28 cellular contexts compared by ENCODE assay signal in genomic region chrX:94329182-94329581, GRCh38.
"Had no signal": no experiment of that assay in that cellular context is flagged by ENCODE, and none has a peak within 500 bp of the region (broad histone marks: within the 10 kb centered on the region; RNA-seq: fewer than 3 reads in every experiment).

No MANE protein-coding gene starts in this region.

- ATAC-seq: activated CD8-positive, alpha-beta T cell treated with anti-CD3 and anti-CD28 coated beads for 36 hours; activated naive CD8-positive, alpha-beta T cell treated with anti-CD3 and anti-CD28 coated beads, Interleukin-2, amount 50 U/mL, for 24 hours; activated T-cell treated with anti-CD3 and anti-CD28 coated beads, Interleukin-2, amount 50 U/mL, for 4 hours had no signal

- H3K36me3 ChIP-seq: ascending aorta, cardiac muscle cell had no signal

- FAIRE-seq: bronchial epithelial cell, TTC549 had no signal

- H3K9me3 ChIP-seq: ascending aorta had no signal

- H3K27me3 ChIP-seq: ascending aorta, cardiac muscle cell had no signal

- H3K4me1 ChIP-seq: ascending aorta had no signal

- H3K4me3 ChIP-seq: ascending aorta, cardiac muscle cell had no signal

- H3K27ac ChIP-seq: ascending aorta, cardiac muscle cell, VCaP had no signal

- DNase-seq: activated B cell treated with CpG ODN at 0.5 μM for 24 hours; activated CD4-positive, alpha-beta memory T cell treated with anti-CD3 and anti-CD28 coated beads for 36 hours; activated CD4-positive, alpha-beta T cell treated with anti-CD3 and anti-CD28 coated beads for 4 hours; activated CD4-positive, alpha-beta T cell treated with anti-CD3 and anti-CD28 coated beads, Interleukin-2, amount 10 ng/mL, durations not matched to agents 24 days and 14 days; activated CD4-positive, alpha-beta T cell treated with anti-CD3 and anti-CD28 coated beads, Interleukin-2, amount 50 U/mL, for 1 hour; activated CD4-positive, alpha-beta T cell treated with anti-CD3 and anti-CD28 coated beads, Interleukin-2, amount 50 U/mL, for 4 hours; activated CD4-positive, CD25-positive, alpha-beta regulatory T cell treated with anti-CD3 and anti-CD28 coated beads, Interleukin-2, amount 50 U/mL, for 72 hours; activated CD8-positive, alpha-beta memory T cell treated with anti-CD3 and anti-CD28 coated beads, Interleukin-2, amount 50 U/mL, for 4 hours; activated CD8-positive, alpha-beta T cell treated with anti-CD3 and anti-CD28 coated beads for 36 hours; activated effector memory CD4-positive, alpha-beta T cell treated with Interleukin-2 at 50 U/mL for 16 hours; activated gamma-delta T cell; activated naive CD4-positive, alpha-beta T cell treated with anti-CD3 and anti-CD28 coated beads, Interleukin-2, amount 10 ng/mL, durations not matched to agents 7 days and 5 days; activated naive CD4-positive, alpha-beta T cell treated with Interleukin-2 at 50 U/mL for 16 hours; activated naive CD8-positive, alpha-beta T cell treated with anti-CD3 and anti-CD28 coated beads, Interleukin-2, amount 10 ng/mL, durations not matched to agents 7 days and 5 days; activated naive CD8-positive, alpha-beta T cell treated with anti-CD3 and anti-CD28 coated beads, Interleukin-2, amount 50 U/mL, for 24 hours; activated T-cell treated with anti-CD3 and anti-CD28 coated beads for 4 hours; activated T-cell treated with anti-CD3 and anti-CD28 coated beads, Interleukin-2, amount 50 U/mL, for 1 hour; activated T-cell treated with anti-CD3 and anti-CD28 coated beads, Interleukin-2, amount 50 U/mL, for 4 hours; amygdala; anterior cingulate cortex; central memory CD4-positive, alpha-beta T cell; T-helper 2 cell; T-helper 9 cell had no signal
